In genomic region chr14:34538871-34539406, GRCh38 we compare ENCODE assay signal across 1 cellular context.
TF ChIP-seq lines count a peak whose summit lies in the region.

No MANE protein-coding gene starts in this region.

TF ChIP-seq in HCT116, 20 proteins besides CTCF, POLR2A, EP300 and RAD21 (continued from another document):
- TF ChIP-seq TCF7L2 (IDR thresholded peaks at IDR 0.05; ENCODE audit: borderline replicate concordance, extremely low read depth, insufficient read depth, insufficient read length), result no peak
